ENCODE assay signal across 19 cellular contexts in genomic region chr16:49674990-49675389, GRCh38.
A peak's percentile ranks its signal among the peaks of the same experiment; 100 is the strongest.
DNase-seq lines count a peak whose midpoint lies in the region; ATAC-seq, FAIRE-seq and TF ChIP-seq lines count a peak whose summit lies in the region.
"Had no signal": no experiment of that assay in that cellular context is flagged by ENCODE, and none has a peak within 500 bp of the region (broad histone marks: within the 10 kb centered on the region; RNA-seq: fewer than 3 reads in every experiment).

No MANE protein-coding gene starts in this region.

- FAIRE-seq in HepG2 (lab: Jason Lieb, UNC) (no peak), K562 (lab: Jason Lieb, UNC) (no peak)
- FAIRE-seq: A549, GM12892, GM18507 had no signal

- H2AFZ ChIP-seq in HepG2 (ENCODE audit: low read length) (no peak overlapping the region), K562 (ENCODE audit: low read depth, low read length) (no peak overlapping the region)
- H2AFZ ChIP-seq: GM23338 had no signal

- peaks cover 57% of the 10 kb centered on the region for H3K4me1 Mint-ChIP-seq in glutamatergic neuron (ENCODE audit: low read depth, unreplicated experiment)
- H3K4me1 Mint-ChIP-seq: CD4-positive, CD25-positive, alpha-beta regulatory T cell had no signal

- peak overlapping the region; percentile 69 for H3K4me3 Mint-ChIP-seq in glutamatergic neuron (ENCODE audit: unreplicated experiment)
- H3K4me3 Mint-ChIP-seq: CD4-positive, CD25-positive, alpha-beta regulatory T cell; GM23338 had no signal

- no peak for ATAC-seq in HepG2
- no peak for ATAC-seq in right lobe of liver
- ATAC-seq in K562 = no peak
- no peak for ATAC-seq in GM18511 (IDR thresholded peaks at IDR 0.05; ENCODE audit: unreplicated experiment)
- ATAC-seq: GM23338 had no signal

- WGBS in HepG2 (ENCODE audit: low lambda C conversion rate) = 88% methylated on average over 2 of the region's 3 CpGs
- WGBS in right lobe of liver (ENCODE audit: insufficient coverage, low coverage, low lambda C conversion rate, missing lambda C conversion rate) = 88% methylated on average over 2 of the region's 3 CpGs
- 0% methylated on average over 3 of the region's 3 CpGs for WGBS in K562 (ENCODE audit: insufficient coverage, low coverage, missing lambda C conversion rate)

- TF ChIP-seq POLR2A in HepG2 (IDR thresholded peaks at IDR 0.05; ENCODE audit: insufficient read depth in 1 of 2, low read depth in 2 of 2, low read length in 2 of 2) = no peak
- no peak for TF ChIP-seq POLR2A in right lobe of liver (IDR thresholded peaks at IDR 0.05)
- no peak for TF ChIP-seq POLR2A in K562 (conservative IDR thresholded peaks at IDR 0.05)

- peaks cover 4% of the 10 kb centered on the region; the same call in 1 of the 2 replicates for H3K9me3 ChIP-seq in HepG2 (ENCODE audit: low read length)
- no peaks in the 10 kb centered on the region for H3K9me3 ChIP-seq in right lobe of liver
- no peaks in the 10 kb centered on the region for H3K9me3 ChIP-seq in K562 (replicated peaks; ENCODE audit: control insufficient read depth, insufficient read depth, low read depth, low read length)
- no peaks in the 10 kb centered on the region for H3K9me3 ChIP-seq in A673 (ENCODE audit: low read depth, low read length, poor library complexity, severe bottlenecking)

- H3K36me3 ChIP-seq in HepG2 (replicated peaks in 1 of 2; ENCODE audit: control insufficient read depth in 1 of 2, insufficient read depth in 2 of 2, low read length in 2 of 2) (no peaks in the 10 kb centered on the region), right lobe of liver (no peaks in the 10 kb centered on the region), K562 (ENCODE audit: control insufficient read depth, insufficient read depth, low read length) (no peaks in the 10 kb centered on the region), A673 (ENCODE audit: insufficient read depth, low read length, poor library complexity, severe bottlenecking) (no peaks in the 10 kb centered on the region)

- H4K20me1 ChIP-seq in HepG2 (ENCODE audit: insufficient read depth, low read length) (no peaks in the 10 kb centered on the region), K562 (replicated peaks; ENCODE audit: control insufficient read depth, insufficient read depth, low read length) (0 out of 2 replicates have a peak, but pooled peaks cover 3% of the 10 kb centered on the region)

- in situ Hi-C loops in HepG2 (cut with HindIII; ENCODE audit: extremely low pct_ligation_motif_present, low pct_unique_long_range_greater_than_20kb) = no loop called here
- in situ Hi-C loops in K562 (cut with MboI) = no loop called here

- no peak overlapping the region for H3K4me2 ChIP-seq in HepG2 (ENCODE audit: low read depth, low read length)
- no peak overlapping the region for H3K4me2 ChIP-seq in K562 (ENCODE audit: insufficient read depth, low read length)
- H3K4me2 ChIP-seq: A549, GM23338 had no signal

- H3K4me3 ChIP-seq in HepG2 (replicated peaks in 1 of 3; ENCODE audit: insufficient read depth in 1 of 3, low read depth in 2 of 3, low read length in 3 of 3) (no peak overlapping the region), right lobe of liver (no peak overlapping the region), K562 (no peak overlapping the region), A673 (ENCODE audit: low read depth, low read length, poor library complexity, severe bottlenecking) (no peak overlapping the region)
- H3K4me3 ChIP-seq: A549, GM23338 had no signal

- H3K27ac Mint-ChIP-seq in glutamatergic neuron (ENCODE audit: unreplicated experiment) = peak overlapping the region; percentile 97
- H3K27ac Mint-ChIP-seq: CD4-positive, CD25-positive, alpha-beta regulatory T cell; GM23338 had no signal

- TF ChIP-seq CTCF in HepG2 (CRISPR knock-in tag; IDR thresholded peaks at IDR 0.05) = no peak
- no peak for TF ChIP-seq CTCF in right lobe of liver (IDR thresholded peaks at IDR 0.05)
- no peak for TF ChIP-seq CTCF in K562 (IDR thresholded peaks at IDR 0.05 in 2 of 3, conservative IDR thresholded peaks at IDR 0.05 in 1 of 3; ENCODE audit: insufficient read depth in 2 of 3, low read depth in 1 of 3, low read length in 3 of 3)
- no peak for TF ChIP-seq CTCF in glutamatergic neuron (IDR thresholded peaks at IDR 0.05; ENCODE audit: partially characterized antibody, unreplicated experiment)
- no peak for TF ChIP-seq CTCF in A673 (conservative IDR thresholded peaks at IDR 0.05; ENCODE audit: low read depth, low read length)

- H3K9me3 Mint-ChIP-seq in glutamatergic neuron (ENCODE audit: unreplicated experiment) = peaks cover 16% of the 10 kb centered on the region
- H3K9me3 Mint-ChIP-seq: CD4-positive, CD25-positive, alpha-beta regulatory T cell had no signal

- TF ChIP-seq EP300 in HepG2 (IDR thresholded peaks at IDR 0.05; ENCODE audit: low read depth in 2 of 2, low read length in 2 of 2) (no peak), HepG2 (CRISPR knock-in tag; IDR thresholded peaks at IDR 0.05; ENCODE audit: borderline replicate concordance) (no peak), K562 (IDR thresholded peaks at IDR 0.05; ENCODE audit: low read length) (no peak)

- DNase-seq in HepG2 (ENCODE audit: low spot score) (no peak), right lobe of liver (no peak), K562 (ENCODE audit: extremely low read depth in 1 of 4, low spot score in 3 of 4) (no peak), glutamatergic neuron (no peak), A673 (ENCODE audit: low spot score) (no peak), caudate nucleus (lab: John Stamatoyannopoulos, UW) (no peak), SW 1271 (lab: John Stamatoyannopoulos, UW) (no peak)
- DNase-seq: C1 segment of cervical spinal cord; CD4-positive, CD25-positive, alpha-beta regulatory T cell; DMS153; DMS79; GDM1; H7 had no signal

- H3K27me3 ChIP-seq in HepG2 (ENCODE audit: control insufficient read depth in 1 of 2, insufficient read depth in 2 of 2, low read length in 2 of 2) (peaks cover 0 to 3% of the 10 kb centered on the region in 2 experiments; a peak in 3 of 5 replicates), right lobe of liver (no peaks in the 10 kb centered on the region), K562 (ENCODE audit: control insufficient read depth in 2 of 2, insufficient read depth in 2 of 2, low read length in 2 of 2) (peaks cover 3 to 37% of the 10 kb centered on the region in 2 experiments; a peak in 4 of 5 replicates), A673 (replicated peaks; ENCODE audit: insufficient read depth, low read depth, low read length, poor library complexity) (no peaks in the 10 kb centered on the region)

- no peak overlapping the region for H3K9ac ChIP-seq in HepG2 (ENCODE audit: insufficient read depth, low read depth, low read length)
- H3K9ac ChIP-seq in K562 (ENCODE audit: insufficient read depth in 1 of 2, low read depth in 2 of 2, low read length in 2 of 2) = no peak overlapping the region

- no peaks in the 10 kb centered on the region for H3K4me1 ChIP-seq in HepG2 (ENCODE audit: insufficient read depth, low read length)
- no peaks in the 10 kb centered on the region for H3K4me1 ChIP-seq in right lobe of liver
- no peaks in the 10 kb centered on the region for H3K4me1 ChIP-seq in K562 (replicated peaks in 1 of 2; ENCODE audit: control insufficient read depth in 2 of 2, insufficient read depth in 2 of 2, low read length in 2 of 2)
- H3K4me1 ChIP-seq in A673 (ENCODE audit: insufficient read depth, low read length, poor library complexity, severe bottlenecking) = peaks cover 5% of the 10 kb centered on the region
- H3K4me1 ChIP-seq: A549 had no signal

- intact Hi-C loops in HepG2 (cut with micrococcal nuclease; ENCODE audit: unreplicated experiment) (no loop called here), right lobe of liver (cut with DNase I) (no loop called here), K562 (cut with micrococcal nuclease) (no loop called here), A673 (cut with micrococcal nuclease; ENCODE audit: unreplicated experiment) (no loop called here)

- H3K36me3 Mint-ChIP-seq in glutamatergic neuron (ENCODE audit: unreplicated experiment) = peaks cover under 1% of the 10 kb centered on the region
- H3K36me3 Mint-ChIP-seq: CD4-positive, CD25-positive, alpha-beta regulatory T cell had no signal

- BruUV-seq in HepG2 (replicated peaks; lab: Mats Ljungman, UMichigan) (no TSS peak), K562 (replicated peaks; lab: Mats Ljungman, UMichigan) (no TSS peak), A673 (replicated peaks; lab: Mats Ljungman, UMichigan) (no TSS peak)

- no peak for TF ChIP-seq RAD21 in HepG2 (CRISPR knock-in tag; IDR thresholded peaks at IDR 0.05)
- no peak for TF ChIP-seq RAD21 in K562 (CRISPR knock-in tag; conservative IDR thresholded peaks at IDR 0.05 in 1 of 2, IDR thresholded peaks at IDR 0.05 in 1 of 2)

- CTCF ChIA-PET in HepG2 (lab: Yijun Ruan, JAX; ENCODE audit: low intra/inter-chr PET ratio, low total read pairs) = no interaction called here
- CTCF ChIA-PET in K562 (lab: Yijun Ruan, JAX; ENCODE audit: low intra/inter-chr PET ratio) = no interaction called here
- CTCF ChIA-PET in A673 (lab: Charles Lee) = no interaction called here

- H3K27me3 Mint-ChIP-seq in glutamatergic neuron (ENCODE audit: unreplicated experiment) = peaks cover 20% of the 10 kb centered on the region
- H3K27me3 Mint-ChIP-seq: CD4-positive, CD25-positive, alpha-beta regulatory T cell had no signal

- H3K79me2 ChIP-seq in HepG2 (ENCODE audit: insufficient read depth, low read length) (no peaks in the 10 kb centered on the region), K562 (ENCODE audit: control insufficient read depth, insufficient read depth, low read length) (no peaks in the 10 kb centered on the region)

- H3K27ac ChIP-seq in HepG2 (ENCODE audit: extremely low read length, insufficient read depth, low read length) (no peak overlapping the region), right lobe of liver (no peak overlapping the region), K562 (ENCODE audit: extremely low read depth, low read depth, low read length) (no peak overlapping the region), A673 (ENCODE audit: low read depth, low read length, poor library complexity, severe bottlenecking) (no peak overlapping the region), caudate nucleus (ENCODE audit: low read depth, low read length) (no peak overlapping the region)
- H3K27ac ChIP-seq: 22Rv1, A549 had no signal

- POLR2A ChIA-PET in HepG2 (lab: Yijun Ruan, JAX) (no interaction called here), K562 (lab: Yijun Ruan, JAX) (interaction anchor here (1.2 kb wide), 1 partner anchor 10 kb away, joined by 5 read pairs; no protein-coding TSS in a partner anchor), A673 (lab: Charles Lee; ENCODE audit: low non-redundant PET) (no interaction called here)

- H3K9me1 ChIP-seq in K562 (ENCODE audit: control insufficient read depth, insufficient read depth, low read length) = no peaks in the 10 kb centered on the region

TF ChIP-seq in HepG2, 621 proteins besides CTCF, POLR2A, EP300 and RAD21 (continues in another document):
- peak; percentile 71; the same call in 1 of the 2 replicates for TF ChIP-seq ZNF768 (CRISPR knock-in tag; IDR thresholded peaks at IDR 0.05)
- no peak for TF ChIP-seq GPN1 (CRISPR knock-in tag; IDR thresholded peaks at IDR 0.05; ENCODE audit: borderline replicate concordance)
- TF ChIP-seq GFI1 (CRISPR knock-in tag; IDR thresholded peaks at IDR 0.05; ENCODE audit: borderline replicate concordance) = no peak

TF ChIP-seq in K562, 482 proteins besides CTCF, POLR2A, EP300 and RAD21 (continues in another document):
- TF ChIP-seq ZFP36 (IDR thresholded peaks at IDR 0.05; ENCODE audit: low read depth, low read length, partially characterized antibody) = peak; percentile 48
- TF ChIP-seq RBM25 (IDR thresholded peaks at IDR 0.05; ENCODE audit: low read depth, low read length, severe bottlenecking) = peak; percentile 55
- TF ChIP-seq FOXP1 (CRISPR knock-in tag; IDR thresholded peaks at IDR 0.05) = no peak

Comparison
In these comparisons a context has a peak if more than half of its experiments do, and no peak if none do; other contexts are left out.
1. Of the 241 proteins assayed by ChIP-seq in both HepG2 and K562: peak only in HepG2: none; only in K562: ZFP36; in both: none; in neither: 240.